Comparison of ENCODE assay signal across 18 cellular contexts in the genomic region with DNA sequence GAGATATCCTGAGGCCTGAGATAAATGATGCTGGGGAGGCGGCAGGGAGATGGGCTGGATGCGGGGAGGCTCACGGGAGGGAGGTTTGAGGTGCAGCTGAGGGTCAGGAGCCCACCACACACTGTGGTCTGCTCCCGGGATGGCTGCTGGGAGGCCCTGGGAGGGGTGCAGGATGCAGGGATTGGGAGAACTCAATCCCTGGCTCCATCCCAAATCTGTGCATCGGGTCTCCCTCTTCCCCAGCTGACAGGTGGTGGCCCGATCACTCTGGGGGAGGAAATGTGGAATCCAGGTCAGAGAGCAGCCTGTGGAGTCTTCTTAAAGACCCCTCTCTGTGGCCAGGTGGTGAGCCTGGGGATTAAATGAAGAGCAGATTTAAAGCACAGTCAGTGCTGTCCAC. TPM values are rescaled to one million over a fixed set of nuclear protein-coding genes. Genes with fewer than 3 reads are reported as not detected.
A peak's percentile ranks its signal among the peaks of the same experiment; 100 is the strongest.
DNase-seq lines count a peak whose midpoint lies in the region; ATAC-seq, FAIRE-seq and TF ChIP-seq lines count a peak whose summit lies in the region.
"Had no signal": no experiment of that assay in that cellular context is flagged by ENCODE, and none has a peak within 500 bp of the region (broad histone marks: within the 10 kb centered on the region; RNA-seq: fewer than 3 reads in every experiment).

No MANE protein-coding gene starts in this region.

- CTCF ChIA-PET in activated CD4-positive, alpha-beta memory T cell treated with anti-CD3 and anti-CD28 coated beads for 36 hours (lab: Charles Lee), result no interaction called here

- H3K36me3 ChIP-seq in spleen (peaks cover 0 to 57% (median 44%) of the 10 kb centered on the region in 6 donors), neuronal stem cell (replicated peaks in 1 of 2; ENCODE audit: control insufficient read depth in 2 of 2, insufficient read depth in 2 of 2, low read length in 2 of 2) (peaks cover 32 to 50% of the 10 kb centered on the region in 2 donors)

- intact Hi-C loops in spleen (cut with DNase I; ENCODE audit: low total_unique reads), result no loop called here
- intact Hi-C loops in activated CD4-positive, alpha-beta memory T cell treated with anti-CD3 and anti-CD28 coated beads for 36 hours (cut with micrococcal nuclease), result no loop called here

- no peak overlapping the region for H3K4me2 ChIP-seq in neuronal stem cell (ENCODE audit: insufficient read depth, low read length, poor library complexity, severe bottlenecking)

- H3K23ac ChIP-seq in neuronal stem cell (ENCODE audit: low read depth, low read length, poor library complexity), result no peak overlapping the region

- no peak overlapping the region for H4K8ac ChIP-seq in neuronal stem cell (ENCODE audit: low read depth, low read length)

- no peaks in the 10 kb centered on the region for H3K79me1 ChIP-seq in neuronal stem cell (ENCODE audit: low read depth, low read length)

- H3K27ac Mint-ChIP-seq in effector memory CD8-positive, alpha-beta T cell, result peak overlapping the region; percentile 90 to 95
- H3K27ac Mint-ChIP-seq in activated CD4-positive, alpha-beta memory T cell treated with anti-CD3 and anti-CD28 coated beads for 36 hours, result no peak overlapping the region
- H3K27ac Mint-ChIP-seq: activated CD4-positive, alpha-beta T cell treated with anti-CD3 and anti-CD28 coated beads for 36 hours; activated naive CD4-positive, alpha-beta T cell treated with anti-CD3 and anti-CD28 coated beads, Interleukin-2, amount 10 ng/mL, durations not matched to agents 7 days and 5 days; stimulated activated naive CD8-positive, alpha-beta T cell treated with anti-CD3 and anti-CD28 coated beads, Interleukin-15, amount 100 ng/mL, for 72 hours had no signal

- H3K36me3 Mint-ChIP-seq in effector memory CD8-positive, alpha-beta T cell (ENCODE audit: insufficient read depth), result peaks cover 21% of the 10 kb centered on the region
- H3K36me3 Mint-ChIP-seq in activated CD4-positive, alpha-beta memory T cell treated with anti-CD3 and anti-CD28 coated beads for 36 hours, result peaks cover 49% of the 10 kb centered on the region

- H3K9ac ChIP-seq in neuronal stem cell (ENCODE audit: low read depth, low read length, poor library complexity), result no peak overlapping the region

- no peak overlapping the region for H4K91ac ChIP-seq in neuronal stem cell (ENCODE audit: low read depth, low read length, poor library complexity)

- H2AFZ ChIP-seq in neuronal stem cell (ENCODE audit: low read length), result no peak overlapping the region

- no peak overlapping the region for H2BK5ac ChIP-seq in neuronal stem cell (ENCODE audit: low read length)

- H3K4me3 Mint-ChIP-seq in effector memory CD8-positive, alpha-beta T cell, result peak overlapping the region; percentile 72 to 73
- no peak overlapping the region for H3K4me3 Mint-ChIP-seq in activated CD4-positive, alpha-beta memory T cell treated with anti-CD3 and anti-CD28 coated beads for 36 hours
- H3K4me3 Mint-ChIP-seq: activated CD4-positive, alpha-beta T cell treated with anti-CD3 and anti-CD28 coated beads for 36 hours; activated naive CD4-positive, alpha-beta T cell treated with anti-CD3 and anti-CD28 coated beads, Interleukin-2, amount 10 ng/mL, durations not matched to agents 7 days and 5 days; stimulated activated naive CD8-positive, alpha-beta T cell treated with anti-CD3 and anti-CD28 coated beads, Interleukin-15, amount 100 ng/mL, for 72 hours had no signal

- DNase-seq in D721Med (ENCODE audit: insufficient read length, low spot score) (peak; percentile 44), NCI-H82 treated with DMSO at 0.1 percent for 48 hours (lab: John Stamatoyannopoulos, UW; ENCODE audit: unreplicated experiment) (peak; percentile 54), spleen (no peak), neuronal stem cell (ENCODE audit: low spot score) (no peak), GM19240 (ENCODE audit: insufficient read length, low spot score) (no peak), UCSD-AML1 (lab: John Stamatoyannopoulos, UW; ENCODE audit: unreplicated experiment) (no peak)
- no peak for DNase-seq in effector memory CD8-positive, alpha-beta T cell
- DNase-seq in activated CD4-positive, alpha-beta memory T cell treated with anti-CD3 and anti-CD28 coated beads for 36 hours, result no peak
- DNase-seq: activated CD4-positive, alpha-beta T cell treated with anti-CD3 and anti-CD28 coated beads for 36 hours; activated naive CD4-positive, alpha-beta T cell treated with anti-CD3 and anti-CD28 coated beads, Interleukin-2, amount 10 ng/mL, durations not matched to agents 7 days and 5 days; naive thymus-derived CD8-positive, alpha-beta T cell; NCI-H146; NCI-H345; retina; SHP77 treated with DMSO at 0.1 percent for 48 hours; stimulated activated naive CD8-positive, alpha-beta T cell treated with anti-CD3 and anti-CD28 coated beads, Interleukin-15, amount 100 ng/mL, for 72 hours had no signal

- no peaks in the 10 kb centered on the region for H3K9me3 Mint-ChIP-seq in effector memory CD8-positive, alpha-beta T cell
- no peaks in the 10 kb centered on the region for H3K9me3 Mint-ChIP-seq in activated CD4-positive, alpha-beta memory T cell treated with anti-CD3 and anti-CD28 coated beads for 36 hours
- H3K9me3 Mint-ChIP-seq: activated naive CD4-positive, alpha-beta T cell treated with anti-CD3 and anti-CD28 coated beads, Interleukin-2, amount 10 ng/mL, durations not matched to agents 7 days and 5 days; naive thymus-derived CD8-positive, alpha-beta T cell; stimulated activated naive CD8-positive, alpha-beta T cell treated with anti-CD3 and anti-CD28 coated beads, Interleukin-15, amount 100 ng/mL, for 72 hours had no signal

- WGBS in spleen, 5 donors, result 80 to 91% (median 85%) methylated on average over 6 of the region's 6 CpGs
- WGBS in neuronal stem cell (ENCODE audit: extremely low coverage in 2 of 2, insufficient read length in 2 of 2, insufficient replicate concordance in 1 of 2), 2 donors, result no CpG with 5 or more reads among the region's 6 CpGs

- no peaks in the 10 kb centered on the region for H3K27me3 ChIP-seq in spleen (replicated peaks in 1 of 7)
- peaks cover 0 to 1% (median 0%) of the 10 kb centered on the region in 3 experiments for H3K27me3 ChIP-seq in neuronal stem cell (ENCODE audit: control insufficient read depth in 3 of 3, insufficient read depth in 3 of 3, low read depth in 1 of 3, low read length in 3 of 3)

- no peak overlapping the region for H3K18ac ChIP-seq in neuronal stem cell (ENCODE audit: low read length)

- H2BK15ac ChIP-seq in neuronal stem cell (ENCODE audit: low read length), result no peak overlapping the region

- peaks cover 32 to 34% of the 10 kb centered on the region in 2 donors for H3K4me1 Mint-ChIP-seq in effector memory CD8-positive, alpha-beta T cell (ENCODE audit: low read depth in 2 of 2)
- H3K4me1 Mint-ChIP-seq in activated CD4-positive, alpha-beta memory T cell treated with anti-CD3 and anti-CD28 coated beads for 36 hours (ENCODE audit: low read depth), result no peaks in the 10 kb centered on the region

- H3K27ac ChIP-seq in spleen (peak overlapping the region in 5 of 8 donors; percentile 59 to 90 (median 77)), neuronal stem cell (replicated peaks; ENCODE audit: low read length) (no peak overlapping the region)

- no peak overlapping the region for H2BK12ac ChIP-seq in neuronal stem cell (ENCODE audit: low read length)

- H3K9me3 ChIP-seq in spleen (no peaks in the 10 kb centered on the region), neuronal stem cell (replicated peaks in 1 of 2; ENCODE audit: control insufficient read depth in 2 of 2, insufficient read depth in 1 of 2, low read depth in 1 of 2, low read length in 2 of 2) (no peaks in the 10 kb centered on the region)
- H3K9me3 ChIP-seq: Caco-2 had no signal

- H2BK120ac ChIP-seq in neuronal stem cell (ENCODE audit: low read depth, low read length), result no peak overlapping the region

- no peak for TF ChIP-seq CTCF in D721Med (IDR thresholded peaks at IDR 0.05; ENCODE audit: insufficient read depth, missing control alignments)
- TF ChIP-seq CTCF in spleen (IDR thresholded peaks at IDR 0.05 in 8 of 11, conservative IDR thresholded peaks at IDR 0.05 in 3 of 11), result no peak

- POLR2A ChIA-PET in activated CD4-positive, alpha-beta memory T cell treated with anti-CD3 and anti-CD28 coated beads for 36 hours (lab: Charles Lee), result no interaction called here

- no peak for TF ChIP-seq POLR2A in spleen (IDR thresholded peaks at IDR 0.05)

- FAIRE-seq in D721Med (lab: Jason Lieb, UNC), result no peak
- FAIRE-seq: G401.6 had no signal

- H3K4me1 ChIP-seq in spleen, result peaks cover 0 to 42% (median 25%) of the 10 kb centered on the region in 6 donors
- peaks cover 0 to 3% of the 10 kb centered on the region in 2 donors for H3K4me1 ChIP-seq in neuronal stem cell (ENCODE audit: control insufficient read depth in 2 of 2, insufficient read depth in 1 of 2, low read depth in 1 of 2, low read length in 2 of 2)
- H3K4me1 ChIP-seq: Caco-2 had no signal

- H2AK5ac ChIP-seq in neuronal stem cell (ENCODE audit: low read depth, low read length), result no peak overlapping the region

- H3K14ac ChIP-seq in neuronal stem cell (ENCODE audit: low read length), result no peak overlapping the region

- H3K4me3 ChIP-seq in spleen, result no peak overlapping the region
- no peak overlapping the region for H3K4me3 ChIP-seq in neuronal stem cell (ENCODE audit: low read length in 2 of 2)

- no peak for ATAC-seq in effector memory CD8-positive, alpha-beta T cell (replicated peaks)
- ATAC-seq: activated CD4-positive, alpha-beta T cell treated with anti-CD3 and anti-CD28 coated beads for 36 hours; naive thymus-derived CD8-positive, alpha-beta T cell; stimulated activated naive CD8-positive, alpha-beta T cell treated with anti-CD3 and anti-CD28 coated beads, Interleukin-15, amount 100 ng/mL, for 72 hours had no signal

- H3K27me3 Mint-ChIP-seq in effector memory CD8-positive, alpha-beta T cell, result no peaks in the 10 kb centered on the region
- H3K27me3 Mint-ChIP-seq in activated CD4-positive, alpha-beta memory T cell treated with anti-CD3 and anti-CD28 coated beads for 36 hours, result no peaks in the 10 kb centered on the region
- H3K27me3 Mint-ChIP-seq: activated CD4-positive, alpha-beta T cell treated with anti-CD3 and anti-CD28 coated beads for 36 hours; naive thymus-derived CD8-positive, alpha-beta T cell; stimulated activated naive CD8-positive, alpha-beta T cell treated with anti-CD3 and anti-CD28 coated beads, Interleukin-15, amount 100 ng/mL, for 72 hours had no signal

- H3K4ac ChIP-seq in neuronal stem cell (ENCODE audit: low read length), result no peak overlapping the region

RNA-seq across cellular contexts. Expression of a gene that starts 12.0 kb away (rescaled TPM):
- 10 to 100 TPM; 49.4 to 84.1 (median 66.6) TPM for total RNA-seq in spleen
- 100 to 1,000 TPM in 1 of 3 donors, 10 to 100 TPM in 2; 60.3 to 109 (median 95.5) TPM for polyA plus RNA-seq in spleen
- total RNA-seq in activated CD4-positive, alpha-beta memory T cell treated with anti-CD3 and anti-CD28 coated beads for 36 hours, result 100 to 1,000 TPM; 280 to 295 TPM
- polyA plus RNA-seq in neuronal stem cell (2013, experiment 1 of 2), result 110 TPM
- 105 TPM for polyA plus RNA-seq in neuronal stem cell (2013, experiment 2 of 2)

RNA-seq across cellular contexts. Expression of a gene that starts 40.7 kb away (rescaled TPM):
- total RNA-seq in spleen, result 10 to 100 TPM; 51.4 to 73.9 (median 57.5) TPM
- polyA plus RNA-seq in spleen, result 10 to 100 TPM; 18.2 to 26.6 (median 23.3) TPM
- 1 to 10 TPM; 5.7 to 7.2 TPM for total RNA-seq in activated CD4-positive, alpha-beta memory T cell treated with anti-CD3 and anti-CD28 coated beads for 36 hours
- polyA plus RNA-seq in neuronal stem cell (2013, experiment 1 of 2), result 27.1 TPM
- 28.1 TPM for polyA plus RNA-seq in neuronal stem cell (2013, experiment 2 of 2)

Comparison
In these comparisons a context has a peak if more than half of its experiments do, and no peak if none do; other contexts are left out.
1. DNase-seq: peak in D721Med (single experiment) and NCI-H82 treated with DMSO at 0.1 percent for 48 hours (single experiment); none in effector memory CD8-positive, alpha-beta T cell (0 of 3), spleen (single experiment), activated CD4-positive, alpha-beta memory T cell treated with anti-CD3 and anti-CD28 coated beads for 36 hours (single experiment), neuronal stem cell (single experiment), GM19240 (single experiment) and UCSD-AML1 (single experiment).
2. RNA of a gene that starts 40.7 kb away (total RNA-seq): 51.4 to 73.9 TPM in spleen; 5.7 to 7.2 TPM in activated CD4-positive, alpha-beta memory T cell treated with anti-CD3 and anti-CD28 coated beads for 36 hours; every median in the first group is over 4 times any median in the second.